9 cellular contexts compared by ENCODE assay signal in genomic region chr12:109099426-109100020, GRCh38. TPM values are rescaled to one million over a fixed set of nuclear protein-coding genes. Genes with fewer than 3 reads are reported as not detected.
DNase-seq lines count a peak whose midpoint lies in the region; ATAC-seq and TF ChIP-seq lines count a peak whose summit lies in the region.
"Had no signal": no experiment of that assay in that cellular context is flagged by ENCODE, and none has a peak within 500 bp of the region (broad histone marks: within the 10 kb centered on the region; RNA-seq: fewer than 3 reads in every experiment).

No MANE protein-coding gene starts in this region.

- DNase-seq in CD8-positive, alpha-beta T cell: no peak
- DNase-seq in PC-3 (no peak), endodermal cell (no peak), ovary (no peak), COLO829 (ENCODE audit: low spot score) (no peak)
- DNase-seq in activated effector memory CD4-positive, alpha-beta T cell treated with anti-CD3 and anti-CD28 coated beads, Interleukin-2, amount 50 U/mL, for 16 hours: no peak
- DNase-seq: NCI-H526 treated with DMSO at 0.1 percent for 48 hours had no signal

- H3K4me1 Mint-ChIP-seq in CD8-positive, alpha-beta T cell (ENCODE audit: low read depth): peaks cover 27% of the 10 kb centered on the region
- peaks cover 9% of the 10 kb centered on the region for H3K4me1 Mint-ChIP-seq in endodermal cell

- H3K27me3 Mint-ChIP-seq in CD8-positive, alpha-beta T cell (ENCODE audit: low read depth): no peaks in the 10 kb centered on the region
- no peaks in the 10 kb centered on the region for H3K27me3 Mint-ChIP-seq in endodermal cell (ENCODE audit: insufficient read depth)

- H3K9me2 ChIP-seq in PC-3 (replicated peaks; ENCODE audit: low read length): no peaks in the 10 kb centered on the region

- H2AFZ ChIP-seq in PC-3 (ENCODE audit: low read length): no peak overlapping the region

- intact Hi-C loops in CD8-positive, alpha-beta T cell (cut with DNase I, micrococcal nuclease): loop anchor here (2.0 to 10.0 kb wide), 5 partner anchors 367 to 895 kb away; partner anchors contain the start of genes ANKRD13A (in 2 of the 2), GIT2 (in 2 of the 2), FAM222A (in 1 of the 2) and ISCU (in 1 of the 2)
- intact Hi-C loops in PC-3 (cut with micrococcal nuclease) (loop anchor here (10.0 kb wide), 1 partner anchor 365 kb away; the partner anchor contains the start of gene CORO1C), ovary (cut with DNase I) (loop anchor here in 3 of 4 donors (5.0 to 10.0 kb wide), 5 partner anchors 245 to 537 kb away; partner anchors contain the start of genes ISCU (in 2 of the 3), SART3 (in 2 of the 3) and SSH1 (in 1 of the 3))

- no TSS peak for BruUV-seq in PC-3 (replicated peaks; lab: Mats Ljungman, UMichigan)

- H3K9me3 ChIP-seq in CD8-positive, alpha-beta T cell (ENCODE audit: low read length): no peaks in the 10 kb centered on the region
- H3K9me3 ChIP-seq in PC-3 (ENCODE audit: low read length): no peaks in the 10 kb centered on the region
- no peaks in the 10 kb centered on the region for H3K9me3 ChIP-seq in endodermal cell (ENCODE audit: control insufficient read depth, low read length)
- H3K9me3 ChIP-seq in ovary: no peaks in the 10 kb centered on the region

- H3K27ac Mint-ChIP-seq in CD8-positive, alpha-beta T cell: peak overlapping the region; percentile 77
- H3K27ac Mint-ChIP-seq in endodermal cell: no peak overlapping the region

- H3K27ac ChIP-seq in CD8-positive, alpha-beta T cell (ENCODE audit: low read depth, low read length): no peak overlapping the region
- no peak overlapping the region for H3K27ac ChIP-seq in PC-3 (ENCODE audit: low read length)
- no peak overlapping the region for H3K27ac ChIP-seq in endodermal cell (ENCODE audit: low read depth, low read length)
- peak overlapping the region in 1 of 2 donors; percentile 84 for H3K27ac ChIP-seq in ovary

- CTCF ChIA-PET in CD8-positive, alpha-beta T cell (lab: Charles Lee): interaction anchor here (0.9 to 5.0 kb wide), 4 partner anchors 8 to 464 kb away, joined by 3 to 33 read pairs (median 4); no protein-coding TSS in a partner anchor
- CTCF ChIA-PET in PC-3 (lab: Charles Lee): interaction anchor here (1.5 kb wide), 1 partner anchor 12 kb away, joined by 4 read pairs; no protein-coding TSS in a partner anchor

- peaks cover 31% of the 10 kb centered on the region for H3K36me3 Mint-ChIP-seq in CD8-positive, alpha-beta T cell
- H3K36me3 Mint-ChIP-seq in endodermal cell (ENCODE audit: low read depth): peaks cover 43% of the 10 kb centered on the region

- H4K20me1 ChIP-seq in PC-3 (ENCODE audit: low read length): peaks cover 22% of the 10 kb centered on the region

- no peaks in the 10 kb centered on the region for H3K27me3 ChIP-seq in CD8-positive, alpha-beta T cell (ENCODE audit: insufficient read depth, low read length)
- H3K27me3 ChIP-seq in PC-3 (ENCODE audit: low read length) (no peaks in the 10 kb centered on the region), endodermal cell (ENCODE audit: control insufficient read depth, insufficient read depth, low read length, poor library complexity, severe bottlenecking) (no peaks in the 10 kb centered on the region), ovary (no peaks in the 10 kb centered on the region)

- H3K79me2 ChIP-seq in PC-3 (ENCODE audit: low read length): peaks cover 28% of the 10 kb centered on the region

- H3K9ac ChIP-seq in PC-3 (ENCODE audit: low read length) (no peak overlapping the region; the same call in 1 of the 2 replicates), endodermal cell (ENCODE audit: extremely low read depth, low read length, poor library complexity, severe bottlenecking) (no peak overlapping the region)

- H3F3A ChIP-seq in PC-3 (ENCODE audit: low read length, unreplicated experiment): no peaks in the 10 kb centered on the region

- H3K4me2 ChIP-seq in PC-3 (ENCODE audit: low read length): peak overlapping the region; percentile 95

- peak overlapping the region; percentile 88 for H3K4me3 Mint-ChIP-seq in CD8-positive, alpha-beta T cell
- peak overlapping the region; percentile 75 for H3K4me3 Mint-ChIP-seq in endodermal cell

- no peaks in the 10 kb centered on the region for H3K9me3 Mint-ChIP-seq in CD8-positive, alpha-beta T cell
- H3K9me3 Mint-ChIP-seq in endodermal cell: no peaks in the 10 kb centered on the region

- no peak for TF ChIP-seq EP300 in ovary (IDR thresholded peaks at IDR 0.05)

- ATAC-seq in CD8-positive, alpha-beta T cell: no peak
- no peak for ATAC-seq in PC-3
- ATAC-seq in GM18858 (IDR thresholded peaks at IDR 0.05; ENCODE audit: unreplicated experiment): no peak
- no peak for ATAC-seq in HG03097 (IDR thresholded peaks at IDR 0.05; ENCODE audit: low FRiP score, unreplicated experiment)

- 94 to 95% methylated on average over 11 to 12 of the region's 12 CpGs for WGBS in endodermal cell (ENCODE audit: insufficient coverage in 1 of 2, insufficient read length in 1 of 2), 2 experiments
- WGBS in ovary, 3 donors: 44 to 62% (median 52%) methylated on average over 12 of the region's 12 CpGs

- no peak overlapping the region for H3K4me3 ChIP-seq in CD8-positive, alpha-beta T cell (ENCODE audit: low read depth, low read length)
- peak overlapping the region; percentile 83 for H3K4me3 ChIP-seq in PC-3 (ENCODE audit: low read length)
- peak overlapping the region; percentile 93 for H3K4me3 ChIP-seq in endodermal cell (ENCODE audit: low read length)
- H3K4me3 ChIP-seq in ovary: peak overlapping the region; percentile 78

- no peak for TF ChIP-seq CTCF in CD8-positive, alpha-beta T cell (IDR thresholded peaks at IDR 0.05)
- TF ChIP-seq CTCF in PC-3 (conservative IDR thresholded peaks at IDR 0.05; ENCODE audit: low read depth, low read length): no peak
- TF ChIP-seq CTCF in endodermal cell (conservative IDR thresholded peaks at IDR 0.05): no peak
- TF ChIP-seq CTCF in ovary (IDR thresholded peaks at IDR 0.05): no peak

- H3K4me1 ChIP-seq in CD8-positive, alpha-beta T cell (ENCODE audit: insufficient read depth, low read length): peaks cover 27% of the 10 kb centered on the region
- H3K4me1 ChIP-seq in PC-3 (ENCODE audit: insufficient read depth, low read length) (peaks cover 7% of the 10 kb centered on the region; the same call in 1 of the 2 replicates), endodermal cell (ENCODE audit: control insufficient read depth, insufficient read depth, low read length) (peaks cover 4% of the 10 kb centered on the region), ovary (ENCODE audit: insufficient read depth) (peaks cover 4% of the 10 kb centered on the region)

- no peak for TF ChIP-seq POLR2A in ovary (IDR thresholded peaks at IDR 0.05)

- H3K36me3 ChIP-seq in CD8-positive, alpha-beta T cell (ENCODE audit: insufficient read depth, low read length): peaks cover 15% of the 10 kb centered on the region
- H3K36me3 ChIP-seq in PC-3 (ENCODE audit: low read depth, low read length) (peaks cover 34% of the 10 kb centered on the region), endodermal cell (ENCODE audit: control insufficient read depth, insufficient read depth, low read length) (peaks cover 50% of the 10 kb centered on the region), ovary (no peaks in the 10 kb centered on the region)

- POLR2A ChIA-PET in CD8-positive, alpha-beta T cell (lab: Charles Lee): interaction anchor here (1.0 kb wide), 1 partner anchor 45 kb away, joined by 4 read pairs; no protein-coding TSS in a partner anchor
- POLR2A ChIA-PET in PC-3 (lab: Charles Lee; ENCODE audit: unreplicated experiment): no interaction called here

RNA-seq across cellular contexts. Expression of gene UNG, which starts 2.1 kb away (rescaled TPM):
- 1 to 10 TPM; 4.5 to 4.7 TPM for total RNA-seq in CD8-positive, alpha-beta T cell
- total RNA-seq in PC-3 (2014; rRNA removed): 168 and 179 TPM in 2 replicates
- 100 to 1,000 TPM; 104 to 114 TPM for total RNA-seq in endodermal cell
- polyA plus RNA-seq in endodermal cell (2013, experiment 1 of 2): 67.7 TPM
- polyA plus RNA-seq in endodermal cell (2013, experiment 2 of 2): 59.8 TPM
- total RNA-seq in ovary: 10 to 100 TPM; 13.5 to 25.4 (median 21.5) TPM
- 10 to 100 TPM; 13.5 to 34.2 TPM for polyA plus RNA-seq in ovary

RNA-seq across cellular contexts. Expression of gene ALKBH2, which starts 6.3 kb away (rescaled TPM):
- 10 to 100 TPM in 1 of 2 experiments, 1 to 10 TPM in 1; 9.8 to 12.8 TPM for total RNA-seq in CD8-positive, alpha-beta T cell
- total RNA-seq in PC-3 (2014; rRNA removed) (73.8 and 74.0 TPM in 2 replicates), endodermal cell (10 to 100 TPM; 10.5 to 23.3 TPM), ovary (10 to 100 TPM; 11.3 to 26.4 (median 21.1) TPM)
- polyA plus RNA-seq in endodermal cell (2013, experiment 1 of 2): 31.7 TPM
- 23.8 TPM for polyA plus RNA-seq in endodermal cell (2013, experiment 2 of 2)
- 10 to 100 TPM; 11.7 to 24.8 TPM for polyA plus RNA-seq in ovary

RNA-seq across cellular contexts. Expression of gene ACACB, which starts 16.9 kb away (rescaled TPM):
- total RNA-seq in CD8-positive, alpha-beta T cell: 10 to 100 TPM; 20.2 to 23.4 TPM
- total RNA-seq in PC-3 (2014; rRNA removed): 21.7 and 22.6 TPM in 2 replicates
- total RNA-seq in endodermal cell: 10 to 100 TPM in 1 of 2 donors, 1 to 10 TPM in 1; 6.8 to 12.7 TPM
- polyA plus RNA-seq in endodermal cell (2013, experiment 1 of 2): 5.9 TPM
- 7.0 TPM for polyA plus RNA-seq in endodermal cell (2013, experiment 2 of 2)
- 10 to 100 TPM; 27.1 to 56.5 (median 40.9) TPM for total RNA-seq in ovary
- 10 to 100 TPM; 20.5 to 23.0 TPM for polyA plus RNA-seq in ovary

RNA-seq across cellular contexts. Expression of gene USP30, which starts 47.1 kb away (rescaled TPM):
- total RNA-seq in CD8-positive, alpha-beta T cell: 10 to 100 TPM; 28.2 to 33.1 TPM
- 8.5 and 13.6 TPM in 2 replicates for total RNA-seq in PC-3 (2014; rRNA removed)
- 10 to 100 TPM in 1 of 2 donors, 1 to 10 TPM in 1; 6.3 to 10.8 TPM for total RNA-seq in endodermal cell
- polyA plus RNA-seq in endodermal cell (2013, experiment 1 of 2): 16.8 TPM
- 17.4 TPM for polyA plus RNA-seq in endodermal cell (2013, experiment 2 of 2)
- 10 to 100 TPM; 11.8 to 24.7 (median 21.0) TPM for total RNA-seq in ovary
- polyA plus RNA-seq in ovary: 10 to 100 TPM; 13.0 to 27.1 TPM
